In genomic region chr15:39669671-39670070, GRCh38 we compare ENCODE assay signal across 22 cellular contexts.
DNase-seq lines count a peak whose midpoint lies in the region; ATAC-seq lines count a peak whose summit lies in the region.
"Had no signal": no experiment of that assay in that cellular context is flagged by ENCODE, and none has a peak within 500 bp of the region (broad histone marks: within the 10 kb centered on the region; RNA-seq: fewer than 3 reads in every experiment).

No MANE protein-coding gene starts in this region.

- H3K4me1 Mint-ChIP-seq in T-helper 17 cell, result peaks cover 5% of the 10 kb centered on the region

- no peaks in the 10 kb centered on the region for H3K9me3 ChIP-seq in T-helper 17 cell (ENCODE audit: control insufficient read depth, low read length, poor library complexity, severe bottlenecking)
- H3K9me3 ChIP-seq: BLaER1 treated with 17β-estradiol and CSF1 and Interleukin-3, amounts not matched to agents 10 nM and 100 nM had no signal

- H3K4me3 Mint-ChIP-seq in T-helper 17 cell, result no peak overlapping the region
- H3K4me3 Mint-ChIP-seq: CD4-positive, alpha-beta T cell had no signal

- no peaks in the 10 kb centered on the region for H3K27me3 Mint-ChIP-seq in T-helper 17 cell

- DNase-seq in DMS79 (lab: John Stamatoyannopoulos, UW), result peak; percentile 32
- DNase-seq in NCI-H1092 (lab: John Stamatoyannopoulos, UW), result peak; percentile 6
- peak; percentile 16 to 50 for DNase-seq in NCI-H446 (lab: John Stamatoyannopoulos, UW)
- no peak for DNase-seq in T-helper 17 cell
- no peak for DNase-seq in amniotic stem cell (lab: John Stamatoyannopoulos, UW)
- DNase-seq in activated gamma-delta T cell treated with Interleukin-2 at 50 U/mL for 16 hours, result no peak
- DNase-seq: AML-193; CD4-positive, alpha-beta T cell; GF-D8; KG1; MM.1S; NCI-H1436 treated with DMSO at 0.1 percent for 48 hours; NCI-H2029; NCI-H2227 treated with DMSO at 0.1 percent for 48 hours; NCI-H510A treated with DMSO at 0.1 percent for 48 hours; NCI-H748 treated with DMSO at 0.1 percent for 48 hours; PC-9; T-helper 1 cell had no signal

- no peaks in the 10 kb centered on the region for H3K36me3 Mint-ChIP-seq in T-helper 17 cell (ENCODE audit: low read depth)

- H3K27ac Mint-ChIP-seq in T-helper 17 cell, result peak overlapping the region; percentile 24
- H3K27ac Mint-ChIP-seq: CD4-positive, alpha-beta T cell had no signal

- ATAC-seq in T-helper 17 cell (no peak), HG02884 (IDR thresholded peaks at IDR 0.05; ENCODE audit: unreplicated experiment) (no peak)
- ATAC-seq: HCT116, Right ventricle myocardium inferior had no signal

Comparison
In these comparisons a context has a peak if more than half of its experiments do, and no peak if none do; other contexts are left out.
1. DNase-seq: peak in DMS79 (single experiment), NCI-H1092 (single experiment) and NCI-H446 (2 of 2); none in T-helper 17 cell (0 of 3), amniotic stem cell (single experiment) and activated gamma-delta T cell treated with Interleukin-2 at 50 U/mL for 16 hours (single experiment).